ENCODE assay signal across 26 cellular contexts in the genomic region with DNA sequence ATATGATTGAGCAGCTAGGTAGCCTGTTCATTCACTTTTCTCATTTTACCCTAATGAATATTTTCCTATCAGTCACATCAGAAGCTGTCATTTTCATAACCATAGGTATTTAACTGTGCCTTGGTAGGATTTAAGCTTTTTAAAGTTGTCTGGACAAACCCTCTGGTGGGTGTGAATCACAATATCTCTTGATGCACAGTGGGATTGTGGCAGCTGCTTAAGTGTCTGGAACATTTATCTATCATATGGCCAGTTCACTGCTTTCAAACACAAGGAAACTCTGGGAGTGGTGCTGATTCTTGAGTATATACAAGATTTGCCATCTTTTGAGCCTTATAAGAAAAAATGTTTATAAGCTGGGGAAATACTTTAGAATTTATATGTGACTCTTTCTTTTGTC.
"Had no signal": no experiment of that assay in that cellular context is flagged by ENCODE, and none has a peak within 500 bp of the region (broad histone marks: within the 10 kb centered on the region; RNA-seq: fewer than 3 reads in every experiment).

No MANE protein-coding gene starts in this region.

- H3K27ac ChIP-seq: adrenal gland, body of pancreas, colonic mucosa, epithelial cell of prostate, esophagus squamous epithelium, gastroesophageal sphincter had no signal

- H3K4me1 ChIP-seq: adrenal gland, body of pancreas, colonic mucosa, esophagus squamous epithelium, gastroesophageal sphincter had no signal

- DNase-seq: activated CD4-positive, alpha-beta memory T cell treated with anti-CD3 and anti-CD28 coated beads, Interleukin-2, amount 10 ng/mL, durations not matched to agents 7 days and 5 days; activated CD4-positive, alpha-beta T cell treated with anti-CD3 and anti-CD28 coated beads for 36 hours; activated CD4-positive, alpha-beta T cell treated with anti-CD3 and anti-CD28 coated beads, Interleukin-2, amount 10 ng/mL, durations not matched to agents 24 days and 14 days; activated CD4-positive, alpha-beta T cell treated with anti-CD3 and anti-CD28 coated beads, Interleukin-2, amount 50 U/mL, for 4 hours; activated CD4-positive, CD25-positive, alpha-beta regulatory T cell; activated CD4-positive, CD25-positive, alpha-beta regulatory T cell treated with anti-CD3 and anti-CD28 coated beads, Interleukin-2, amount 50 U/mL, for 72 hours; activated CD8-positive, alpha-beta memory T cell treated with anti-CD3 and anti-CD28 coated beads, Interleukin-2, amount 50 U/mL, for 48 hours; activated effector memory CD4-positive, alpha-beta T cell treated with anti-CD3 and anti-CD28 coated beads, Interleukin-2, amount 50 U/mL, for 16 hours; activated naive CD4-positive, alpha-beta T cell treated with anti-CD3 and anti-CD28 coated beads for 36 hours; activated naive CD8-positive, alpha-beta T cell treated with anti-CD3 and anti-CD28 coated beads for 36 hours; activated naive CD8-positive, alpha-beta T cell treated with anti-CD3 and anti-CD28 coated beads, Interleukin-2, amount 50 U/mL, for 24 hours; activated T-cell treated with anti-CD3 and anti-CD28 coated beads for 4 hours; activated T-cell treated with anti-CD3 and anti-CD28 coated beads, Interleukin-2, amount 50 U/mL, for 24 hours; adrenal gland; amygdala; aorta; body of pancreas; caudate nucleus; colonic mucosa; effector CD8-positive, alpha-beta T cell; esophagus squamous epithelium; foreskin melanocyte; T-helper 2 cell had no signal

- ATAC-seq: activated CD4-positive, alpha-beta T cell treated with anti-CD3 and anti-CD28 coated beads for 36 hours; activated naive CD8-positive, alpha-beta T cell treated with anti-CD3 and anti-CD28 coated beads, Interleukin-2, amount 50 U/mL, for 24 hours; activated T-helper 17 cell treated with anti-CD3 and anti-CD28 coated beads, Interleukin-2, amount 50 U/mL, for 72 hours; body of pancreas; gastroesophageal sphincter had no signal

- H3K36me3 ChIP-seq: adrenal gland, colonic mucosa, esophagus squamous epithelium, gastroesophageal sphincter had no signal

- H3K27me3 ChIP-seq: adrenal gland, body of pancreas, colonic mucosa, esophagus squamous epithelium had no signal

- H3K4me3 ChIP-seq: adrenal gland, body of pancreas, colonic mucosa, esophagus squamous epithelium, gastroesophageal sphincter had no signal

- H3K9me3 ChIP-seq: adrenal gland, body of pancreas, colonic mucosa, esophagus squamous epithelium, gastroesophageal sphincter had no signal
